Comparison of ENCODE assay signal across 1 cellular context in the genomic region with DNA sequence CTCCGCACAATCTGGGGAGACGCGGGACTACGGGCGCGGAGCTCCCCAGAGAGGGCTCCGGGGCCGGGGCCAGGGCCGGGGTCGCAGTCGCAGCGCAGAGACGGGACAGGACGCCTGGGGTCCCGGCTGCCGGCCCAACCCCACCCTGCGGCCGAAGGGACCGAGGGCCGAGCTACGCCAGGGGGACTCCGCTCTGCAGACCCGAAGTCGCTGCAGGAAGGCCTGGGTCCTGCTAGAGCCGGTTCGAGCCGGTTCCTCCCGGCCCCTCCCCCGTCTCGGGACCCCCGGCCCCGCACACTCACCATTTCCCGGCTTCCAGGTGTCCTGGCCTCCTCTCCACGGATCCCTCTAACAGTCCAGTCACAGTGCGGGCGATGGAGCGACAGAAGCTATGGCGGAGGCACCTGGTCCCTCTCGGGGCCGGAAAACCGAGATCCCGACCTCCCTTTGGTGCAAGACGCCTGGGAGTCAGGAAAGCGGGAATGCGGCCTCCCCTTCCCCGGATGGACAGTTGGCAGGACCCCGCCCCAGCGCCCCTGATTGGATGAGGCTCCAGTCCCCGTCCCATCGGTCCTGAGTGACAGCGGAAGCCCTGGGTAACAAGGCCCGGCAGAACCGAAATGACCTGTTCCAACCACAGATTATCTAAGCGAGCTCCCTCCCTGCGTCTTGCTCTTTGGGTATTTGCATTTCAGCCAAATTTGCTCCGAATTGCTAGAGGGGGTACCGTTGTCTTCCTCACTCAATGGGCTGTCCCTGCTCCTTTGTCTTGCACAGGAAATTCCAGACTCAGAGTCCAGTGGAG.
TF ChIP-seq lines count a peak whose summit lies in the region.

A gene (minus strand): TSS at position 481 of the 805 bp plus-strand sequence. CDS start 176 bp downstream, at position 305.

TF ChIP-seq in K562, 482 proteins besides CTCF, POLR2A, EP300 and RAD21 (continued from another document):
- TF ChIP-seq, protein P1, sequence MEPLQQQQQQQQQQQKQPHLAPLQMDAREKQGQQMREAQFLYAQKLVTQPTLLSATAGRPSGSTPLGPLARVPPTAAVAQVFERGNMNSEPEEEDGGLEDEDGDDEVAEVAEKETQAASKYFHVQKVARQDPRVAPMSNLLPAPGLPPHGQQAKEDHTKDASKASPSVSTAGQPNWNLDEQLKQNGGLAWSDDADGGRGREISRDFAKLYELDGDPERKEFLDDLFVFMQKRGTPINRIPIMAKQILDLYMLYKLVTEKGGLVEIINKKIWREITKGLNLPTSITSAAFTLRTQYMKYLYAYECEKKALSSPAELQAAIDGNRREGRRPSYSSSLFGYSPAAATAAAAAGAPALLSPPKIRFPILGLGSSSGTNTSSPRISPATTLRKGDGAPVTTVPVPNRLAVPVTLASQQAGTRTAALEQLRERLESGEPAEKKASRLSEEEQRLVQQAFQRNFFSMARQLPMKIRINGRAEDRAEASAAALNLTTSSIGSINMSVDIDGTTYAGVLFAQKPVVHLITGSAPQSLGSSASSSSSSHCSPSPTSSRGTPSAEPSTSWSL (CRISPR knock-in tag; IDR thresholded peaks at IDR 0.05; ENCODE audit: borderline replicate concordance) = no peak
- TF ChIP-seq, protein P2, sequence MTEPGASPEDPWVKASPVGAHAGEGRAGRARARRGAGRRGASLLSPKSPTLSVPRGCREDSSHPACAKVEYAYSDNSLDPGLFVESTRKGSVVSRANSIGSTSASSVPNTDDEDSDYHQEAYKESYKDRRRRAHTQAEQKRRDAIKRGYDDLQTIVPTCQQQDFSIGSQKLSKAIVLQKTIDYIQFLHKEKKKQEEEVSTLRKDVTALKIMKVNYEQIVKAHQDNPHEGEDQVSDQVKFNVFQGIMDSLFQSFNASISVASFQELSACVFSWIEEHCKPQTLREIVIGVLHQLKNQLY (CRISPR knock-in tag; conservative IDR thresholded peaks at IDR 0.05) = no peak
- TF ChIP-seq ZNF239 (CRISPR knock-in tag; IDR thresholded peaks at IDR 0.05) (no peak), NCOA6 (IDR thresholded peaks at IDR 0.05) (no peak), MCM3 (IDR thresholded peaks at IDR 0.05) (no peak), NCOA4 (IDR thresholded peaks at IDR 0.05; ENCODE audit: partially characterized antibody) (no peak), RBM34 (IDR thresholded peaks at IDR 0.05; ENCODE audit: borderline replicate concordance, insufficient read depth, low read length) (no peak), SRSF7 (optimal IDR thresholded peaks at IDR 0.05; ENCODE audit: low read depth, low read length) (no peak), ZNF174 (CRISPR knock-in tag; IDR thresholded peaks at IDR 0.05) (no peak), BRF1 (IDR thresholded peaks at IDR 0.05; ENCODE audit: borderline replicate concordance, extremely low read depth, insufficient read length) (no peak), CXXC5 (CRISPR knock-in tag; IDR thresholded peaks at IDR 0.05) (no peak), TAF7 (tag; IDR thresholded peaks at IDR 0.05) (no peak), ZNF778 (CRISPR knock-in tag; IDR thresholded peaks at IDR 0.05) (no peak)
- TF ChIP-seq, protein P3, sequence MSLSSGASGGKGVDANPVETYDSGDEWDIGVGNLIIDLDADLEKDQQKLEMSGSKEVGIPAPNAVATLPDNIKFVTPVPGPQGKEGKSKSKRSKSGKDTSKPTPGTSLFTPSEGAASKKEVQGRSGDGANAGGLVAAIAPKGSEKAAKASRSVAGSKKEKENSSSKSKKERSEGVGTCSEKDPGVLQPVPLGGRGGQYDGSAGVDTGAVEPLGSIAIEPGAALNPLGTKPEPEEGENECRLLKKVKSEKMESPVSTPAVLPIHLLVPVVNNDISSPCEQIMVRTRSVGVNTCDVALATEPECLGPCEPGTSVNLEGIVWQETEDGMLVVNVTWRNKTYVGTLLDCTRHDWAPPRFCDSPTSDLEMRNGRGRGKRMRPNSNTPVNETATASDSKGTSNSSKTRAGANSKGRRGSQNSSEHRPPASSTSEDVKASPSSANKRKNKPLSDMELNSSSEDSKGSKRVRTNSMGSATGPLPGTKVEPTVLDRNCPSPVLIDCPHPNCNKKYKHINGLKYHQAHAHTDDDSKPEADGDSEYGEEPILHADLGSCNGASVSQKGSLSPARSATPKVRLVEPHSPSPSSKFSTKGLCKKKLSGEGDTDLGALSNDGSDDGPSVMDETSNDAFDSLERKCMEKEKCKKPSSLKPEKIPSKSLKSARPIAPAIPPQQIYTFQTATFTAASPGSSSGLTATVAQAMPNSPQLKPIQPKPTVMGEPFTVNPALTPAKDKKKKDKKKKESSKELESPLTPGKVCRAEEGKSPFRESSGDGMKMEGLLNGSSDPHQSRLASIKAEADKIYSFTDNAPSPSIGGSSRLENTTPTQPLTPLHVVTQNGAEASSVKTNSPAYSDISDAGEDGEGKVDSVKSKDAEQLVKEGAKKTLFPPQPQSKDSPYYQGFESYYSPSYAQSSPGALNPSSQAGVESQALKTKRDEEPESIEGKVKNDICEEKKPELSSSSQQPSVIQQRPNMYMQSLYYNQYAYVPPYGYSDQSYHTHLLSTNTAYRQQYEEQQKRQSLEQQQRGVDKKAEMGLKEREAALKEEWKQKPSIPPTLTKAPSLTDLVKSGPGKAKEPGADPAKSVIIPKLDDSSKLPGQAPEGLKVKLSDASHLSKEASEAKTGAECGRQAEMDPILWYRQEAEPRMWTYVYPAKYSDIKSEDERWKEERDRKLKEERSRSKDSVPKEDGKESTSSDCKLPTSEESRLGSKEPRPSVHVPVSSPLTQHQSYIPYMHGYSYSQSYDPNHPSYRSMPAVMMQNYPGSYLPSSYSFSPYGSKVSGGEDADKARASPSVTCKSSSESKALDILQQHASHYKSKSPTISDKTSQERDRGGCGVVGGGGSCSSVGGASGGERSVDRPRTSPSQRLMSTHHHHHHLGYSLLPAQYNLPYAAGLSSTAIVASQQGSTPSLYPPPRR (CRISPR knock-in tag; IDR thresholded peaks at IDR 0.05; ENCODE audit: borderline replicate concordance) = no peak
- TF ChIP-seq, protein P4, sequence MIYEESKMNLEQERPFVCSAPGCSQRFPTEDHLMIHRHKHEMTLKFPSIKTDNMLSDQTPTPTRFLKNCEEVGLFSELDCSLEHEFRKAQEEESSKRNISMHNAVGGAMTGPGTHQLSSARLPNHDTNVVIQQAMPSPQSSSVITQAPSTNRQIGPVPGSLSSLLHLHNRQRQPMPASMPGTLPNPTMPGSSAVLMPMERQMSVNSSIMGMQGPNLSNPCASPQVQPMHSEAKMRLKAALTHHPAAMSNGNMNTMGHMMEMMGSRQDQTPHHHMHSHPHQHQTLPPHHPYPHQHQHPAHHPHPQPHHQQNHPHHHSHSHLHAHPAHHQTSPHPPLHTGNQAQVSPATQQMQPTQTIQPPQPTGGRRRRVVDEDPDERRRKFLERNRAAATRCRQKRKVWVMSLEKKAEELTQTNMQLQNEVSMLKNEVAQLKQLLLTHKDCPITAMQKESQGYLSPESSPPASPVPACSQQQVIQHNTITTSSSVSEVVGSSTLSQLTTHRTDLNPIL (CRISPR knock-in tag; IDR thresholded peaks at IDR 0.05) = no peak
- TF ChIP-seq, protein P5, sequence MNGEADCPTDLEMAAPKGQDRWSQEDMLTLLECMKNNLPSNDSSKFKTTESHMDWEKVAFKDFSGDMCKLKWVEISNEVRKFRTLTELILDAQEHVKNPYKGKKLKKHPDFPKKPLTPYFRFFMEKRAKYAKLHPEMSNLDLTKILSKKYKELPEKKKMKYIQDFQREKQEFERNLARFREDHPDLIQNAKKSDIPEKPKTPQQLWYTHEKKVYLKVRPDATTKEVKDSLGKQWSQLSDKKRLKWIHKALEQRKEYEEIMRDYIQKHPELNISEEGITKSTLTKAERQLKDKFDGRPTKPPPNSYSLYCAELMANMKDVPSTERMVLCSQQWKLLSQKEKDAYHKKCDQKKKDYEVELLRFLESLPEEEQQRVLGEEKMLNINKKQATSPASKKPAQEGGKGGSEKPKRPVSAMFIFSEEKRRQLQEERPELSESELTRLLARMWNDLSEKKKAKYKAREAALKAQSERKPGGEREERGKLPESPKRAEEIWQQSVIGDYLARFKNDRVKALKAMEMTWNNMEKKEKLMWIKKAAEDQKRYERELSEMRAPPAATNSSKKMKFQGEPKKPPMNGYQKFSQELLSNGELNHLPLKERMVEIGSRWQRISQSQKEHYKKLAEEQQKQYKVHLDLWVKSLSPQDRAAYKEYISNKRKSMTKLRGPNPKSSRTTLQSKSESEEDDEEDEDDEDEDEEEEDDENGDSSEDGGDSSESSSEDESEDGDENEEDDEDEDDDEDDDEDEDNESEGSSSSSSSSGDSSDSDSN (IDR thresholded peaks at IDR 0.05; ENCODE audit: borderline replicate concordance in 1 of 2, low read depth in 2 of 2, low read length in 2 of 2) = no peak
- TF ChIP-seq, protein P6, sequence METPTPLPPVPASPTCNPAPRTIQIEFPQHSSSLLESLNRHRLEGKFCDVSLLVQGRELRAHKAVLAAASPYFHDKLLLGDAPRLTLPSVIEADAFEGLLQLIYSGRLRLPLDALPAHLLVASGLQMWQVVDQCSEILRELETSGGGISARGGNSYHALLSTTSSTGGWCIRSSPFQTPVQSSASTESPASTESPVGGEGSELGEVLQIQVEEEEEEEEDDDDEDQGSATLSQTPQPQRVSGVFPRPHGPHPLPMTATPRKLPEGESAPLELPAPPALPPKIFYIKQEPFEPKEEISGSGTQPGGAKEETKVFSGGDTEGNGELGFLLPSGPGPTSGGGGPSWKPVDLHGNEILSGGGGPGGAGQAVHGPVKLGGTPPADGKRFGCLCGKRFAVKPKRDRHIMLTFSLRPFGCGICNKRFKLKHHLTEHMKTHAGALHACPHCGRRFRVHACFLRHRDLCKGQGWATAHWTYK (CRISPR knock-in tag; IDR thresholded peaks at IDR 0.05) = no peak
- TF ChIP-seq, protein P7, sequence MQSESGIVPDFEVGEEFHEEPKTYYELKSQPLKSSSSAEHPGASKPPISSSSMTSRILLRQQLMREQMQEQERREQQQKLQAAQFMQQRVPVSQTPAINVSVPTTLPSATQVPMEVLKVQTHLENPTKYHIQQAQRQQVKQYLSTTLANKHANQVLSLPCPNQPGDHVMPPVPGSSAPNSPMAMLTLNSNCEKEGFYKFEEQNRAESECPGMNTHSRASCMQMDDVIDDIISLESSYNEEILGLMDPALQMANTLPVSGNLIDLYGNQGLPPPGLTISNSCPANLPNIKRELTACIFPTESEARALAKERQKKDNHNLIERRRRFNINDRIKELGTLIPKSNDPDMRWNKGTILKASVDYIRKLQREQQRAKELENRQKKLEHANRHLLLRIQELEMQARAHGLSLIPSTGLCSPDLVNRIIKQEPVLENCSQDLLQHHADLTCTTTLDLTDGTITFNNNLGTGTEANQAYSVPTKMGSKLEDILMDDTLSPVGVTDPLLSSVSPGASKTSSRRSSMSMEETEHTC (IDR thresholded peaks at IDR 0.05) = no peak
